In the genomic region with DNA sequence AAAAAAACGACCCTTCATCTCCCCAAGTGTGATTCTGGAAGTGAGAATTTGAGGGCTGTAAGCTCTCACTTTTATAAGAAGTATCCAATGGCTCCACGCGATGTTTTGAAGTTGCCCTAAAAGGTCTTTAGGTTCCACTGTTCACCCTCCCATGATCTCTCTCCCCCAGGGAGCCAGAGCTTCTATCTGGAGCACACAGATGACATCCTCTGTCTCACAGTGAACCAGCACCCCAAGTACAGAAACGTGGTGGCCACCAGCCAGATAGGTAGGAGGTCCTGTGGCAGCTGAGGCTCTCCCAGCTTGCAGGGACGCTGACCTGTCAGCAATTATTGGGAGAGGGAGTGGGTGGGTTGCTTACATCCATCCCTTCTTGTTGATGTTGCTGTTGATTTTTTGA, we compare ENCODE assay signal across 13 cellular contexts.
"Had no signal": no experiment of that assay in that cellular context is flagged by ENCODE, and none has a peak within 500 bp of the region (broad histone marks: within the 10 kb centered on the region; RNA-seq: fewer than 3 reads in every experiment).

No MANE protein-coding gene starts in this region.

- H3K9ac ChIP-seq: parathyroid adenoma had no signal

- H3K79me2 ChIP-seq: parathyroid adenoma had no signal

- H3K36me3 ChIP-seq: lower lobe of right lung, neutrophil, sigmoid colon, upper lobe of right lung had no signal

- H3K4me3 ChIP-seq: lower lobe of right lung, sigmoid colon, upper lobe of right lung had no signal

- ATAC-seq: lower lobe of right lung; naive thymus-derived CD8-positive, alpha-beta T cell; upper lobe of right lung had no signal

- DNase-seq: activated CD4-positive, alpha-beta T cell treated with anti-CD3 and anti-CD28 coated beads, Interleukin-2, amount 50 U/mL, for 4 hours; activated naive CD4-positive, alpha-beta T cell treated with anti-CD3 and anti-CD28 coated beads, Interleukin-2, amount 10 ng/mL, durations not matched to agents 7 days and 5 days; aorta; cortex of kidney; erythroblast; hypothalamus; lower lobe of right lung; naive thymus-derived CD8-positive, alpha-beta T cell; sigmoid colon; stimulated activated naive CD4-positive, alpha-beta T cell; upper lobe of right lung had no signal

- H3K9me3 ChIP-seq: lower lobe of right lung, neutrophil, sigmoid colon, upper lobe of right lung had no signal

- H3K27ac ChIP-seq: lower lobe of right lung, neutrophil, parathyroid adenoma, sigmoid colon, upper lobe of right lung had no signal

- H3K27me3 ChIP-seq: neutrophil, sigmoid colon, upper lobe of right lung had no signal

- H3K4me1 ChIP-seq: parathyroid adenoma had no signal
